32 cellular contexts compared by ENCODE assay signal in the genomic region with DNA sequence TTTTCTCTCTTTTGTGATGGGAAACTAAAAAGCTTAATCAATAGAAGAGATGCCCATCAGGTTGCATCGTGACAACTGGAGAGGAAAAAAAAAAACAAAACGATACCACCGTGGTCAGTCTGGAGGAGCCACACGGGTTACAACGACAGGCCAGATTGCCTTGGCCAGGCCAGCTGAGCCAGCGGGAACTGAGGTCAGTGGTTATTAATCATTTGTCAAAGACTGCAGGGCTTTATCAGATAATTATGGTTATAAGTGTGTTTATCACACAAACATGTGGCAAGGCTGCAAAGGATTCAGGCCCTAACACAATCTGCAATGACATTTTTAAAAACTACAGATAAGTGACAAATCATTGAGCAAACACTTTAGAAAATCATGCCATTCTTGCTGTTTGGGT.
"Had no signal": no experiment of that assay in that cellular context is flagged by ENCODE, and none has a peak within 500 bp of the region (broad histone marks: within the 10 kb centered on the region; RNA-seq: fewer than 3 reads in every experiment).

No MANE protein-coding gene starts in this region.

- H3K9ac ChIP-seq: parathyroid adenoma had no signal

- H3K27me3 ChIP-seq: breast epithelium, esophagus squamous epithelium, hepatocyte, sigmoid colon, suprapubic skin, tibial nerve had no signal

- DNase-seq: activated CD4-positive, alpha-beta memory T cell treated with anti-CD3 and anti-CD28 coated beads, Interleukin-2, amount 10 ng/mL, durations not matched to agents 7 days and 5 days; activated CD4-positive, alpha-beta T cell treated with anti-CD3 and anti-CD28 coated beads, Interleukin-2, amount 10 ng/mL, durations not matched to agents 7 days and 5 days; activated CD4-positive, CD25-positive, alpha-beta regulatory T cell treated with anti-CD3 and anti-CD28 coated beads, Interleukin-2, amount 50 U/mL, for 72 hours; activated CD8-positive, alpha-beta memory T cell treated with anti-CD3 and anti-CD28 coated beads, Interleukin-2, amount 50 U/mL, for 48 hours; activated gamma-delta T cell; activated naive CD4-positive, alpha-beta T cell treated with anti-CD3 and anti-CD28 coated beads, Interleukin-2, amount 10 ng/mL, durations not matched to agents 7 days and 5 days; activated naive CD8-positive, alpha-beta T cell treated with anti-CD3 and anti-CD28 coated beads, Interleukin-2, amount 10 ng/mL, durations not matched to agents 7 days and 5 days; activated T-cell treated with anti-CD3 and anti-CD28 coated beads, Interleukin-2, amount 50 U/mL, for 24 hours; amniotic stem cell; endodermal cell; esophagus squamous epithelium; glutamatergic neuron; islet precursor cell; left cardiac atrium; mammary epithelial cell; naive B cell; psoas muscle; sigmoid colon; stimulated activated CD4-positive, alpha-beta T cell treated with anti-CD3 and anti-CD28 coated beads, Interleukin-1b, Interleukin-23, amount 100 ng/mL, for 48 hours; stimulated activated CD4-positive, alpha-beta T cell treated with anti-CD3 and anti-CD28 coated beads, Interleukin-4, amount 100 ng/mL, for 4 hours; stimulated activated CD8-positive, alpha-beta memory T cell treated with anti-CD3 and anti-CD28 coated beads, Interleukin-4, amount 100 ng/mL, for 48 hours; SW 1271; T-helper 9 cell had no signal

- H2AFZ ChIP-seq: hepatocyte, parathyroid adenoma had no signal

- ATAC-seq: left cardiac atrium; psoas muscle; stimulated activated memory B cell treated with anti-CD40 and anti-IgM and Interleukin-4, amounts not matched to agents 10 μg/mL and 1 μg/mL and 100 μg/mL, for 72 hours had no signal

- H3K4me3 ChIP-seq: breast epithelium, esophagus squamous epithelium, hepatocyte, psoas muscle, sigmoid colon, smooth muscle cell, suprapubic skin, tibial nerve had no signal

- H3K36me3 ChIP-seq: breast epithelium, esophagus squamous epithelium, sigmoid colon, suprapubic skin, tibial nerve had no signal

- H3K9me3 ChIP-seq: breast epithelium, esophagus squamous epithelium, psoas muscle, sigmoid colon, suprapubic skin, tibial nerve had no signal

- H3K4me1 ChIP-seq: breast epithelium, esophagus squamous epithelium, parathyroid adenoma, psoas muscle, sigmoid colon, suprapubic skin, tibial nerve had no signal

- H3K4me2 ChIP-seq: hepatocyte, smooth muscle cell had no signal

- FAIRE-seq: frontal cortex, TTC549 had no signal

- H3K79me2 ChIP-seq: hepatocyte, parathyroid adenoma had no signal

- H3K27ac ChIP-seq: breast epithelium, esophagus squamous epithelium, hepatocyte, parathyroid adenoma, psoas muscle, sigmoid colon, suprapubic skin, tibial nerve had no signal
